Comparison of ENCODE assay signal across 19 cellular contexts in genomic region chr17:27974045-27974436, GRCh38.
DNase-seq lines count a peak whose midpoint lies in the region; ATAC-seq and TF ChIP-seq lines count a peak whose summit lies in the region.
"Had no signal": no experiment of that assay in that cellular context is flagged by ENCODE, and none has a peak within 500 bp of the region (broad histone marks: within the 10 kb centered on the region; RNA-seq: fewer than 3 reads in every experiment).

No MANE protein-coding gene starts in this region.

- DNase-seq in DMS 273 (lab: John Stamatoyannopoulos, UW; ENCODE audit: unreplicated experiment) = peak; percentile 24
- no peak for DNase-seq in DMS 273 treated with DMSO at 0.1 percent for 48 hours (lab: John Stamatoyannopoulos, UW)
- DNase-seq in RWPE2 (ENCODE audit: low spot score) = no peak
- DNase-seq in dorsolateral prefrontal cortex = no peak
- no peak for DNase-seq in esophagus muscularis mucosa (ENCODE audit: extremely low spot score)
- no peak for DNase-seq in NCI-H2107 treated with DMSO at 0.1 percent for 48 hours (lab: John Stamatoyannopoulos, UW; ENCODE audit: unreplicated experiment)
- DNase-seq: Caco-2; CD4-positive, CD25-positive, alpha-beta regulatory T cell; CD8-positive, alpha-beta T cell; DMS53; DMS79 treated with DMSO at 0.1 percent for 48 hours; GF-D8; GM23248; H9 had no signal

- intact Hi-C loops in dorsolateral prefrontal cortex (cut with DNase I) (no loop called here), esophagus muscularis mucosa (cut with DNase I) (no loop called here)

- no peaks in the 10 kb centered on the region for H3K9me3 ChIP-seq in RWPE2 (ENCODE audit: severe bottlenecking)
- H3K9me3 ChIP-seq in esophagus muscularis mucosa = peaks cover 0 to 5% (median 0%) of the 10 kb centered on the region in 4 donors
- H3K9me3 ChIP-seq: BLaER1, Caco-2 had no signal

- H3K4me1 ChIP-seq in RWPE2 (ENCODE audit: insufficient read depth, poor library complexity, severe bottlenecking) (peaks cover 13% of the 10 kb centered on the region), esophagus muscularis mucosa (no peaks in the 10 kb centered on the region)

- H3K36me3 ChIP-seq in RWPE2 (ENCODE audit: low read depth) (no peaks in the 10 kb centered on the region), esophagus muscularis mucosa (no peaks in the 10 kb centered on the region)
- H3K36me3 ChIP-seq: BLaER1 had no signal

- no peaks in the 10 kb centered on the region for H3K27me3 ChIP-seq in RWPE2 (ENCODE audit: insufficient read depth, poor library complexity, severe bottlenecking)
- no peaks in the 10 kb centered on the region for H3K27me3 ChIP-seq in dorsolateral prefrontal cortex
- H3K27me3 ChIP-seq in esophagus muscularis mucosa = no peaks in the 10 kb centered on the region
- H3K27me3 ChIP-seq: BLaER1 had no signal

- whole genome bisulfite sequencing in esophagus muscularis mucosa = 91% methylated on average over 3 of the region's 3 CpGs

- ATAC-seq in RWPE2 (ENCODE audit: low read depth) (no peak), HG03521 (IDR thresholded peaks at IDR 0.05; ENCODE audit: unreplicated experiment) (no peak)
- ATAC-seq: CD8-positive, alpha-beta T cell; HCT116 had no signal

- H3K27ac ChIP-seq in RWPE2 (ENCODE audit: poor library complexity, severe bottlenecking) = peak overlapping the region; percentile 50
- peak overlapping the region in 44 of 59 donors; percentile 1 to 88 (median 76) for H3K27ac ChIP-seq in dorsolateral prefrontal cortex
- no peak overlapping the region for H3K27ac ChIP-seq in esophagus muscularis mucosa (replicated peaks in 1 of 4)
- H3K27ac ChIP-seq: 22Rv1, BLaER1, C4-2B, GM23248 had no signal

- TF ChIP-seq CTCF in RWPE2 (IDR thresholded peaks at IDR 0.05; ENCODE audit: poor library complexity, severe bottlenecking) (no peak), dorsolateral prefrontal cortex (IDR thresholded peaks at IDR 0.05 in 54 of 56, conservative IDR thresholded peaks at IDR 0.05 in 2 of 56; ENCODE audit: low read depth in 1 of 56, partially characterized antibody in 56 of 56) (no peak), esophagus muscularis mucosa (IDR thresholded peaks at IDR 0.05) (no peak)

- TF ChIP-seq POLR2A in esophagus muscularis mucosa (IDR thresholded peaks at IDR 0.05; ENCODE audit: low read depth) = no peak

- no peak overlapping the region for H3K4me3 ChIP-seq in RWPE2 (ENCODE audit: severe bottlenecking)
- no peak overlapping the region for H3K4me3 ChIP-seq in dorsolateral prefrontal cortex
- no peak overlapping the region for H3K4me3 ChIP-seq in esophagus muscularis mucosa
- H3K4me3 ChIP-seq: BLaER1, GM23248 had no signal

- TF ChIP-seq EP300 in esophagus muscularis mucosa (IDR thresholded peaks at IDR 0.05) = no peak

Comparison
In these comparisons a context has a peak if more than half of its experiments do, and no peak if none do; other contexts are left out.
1. H3K27ac ChIP-seq: peak in RWPE2 (single experiment) and dorsolateral prefrontal cortex (44 of 59); none in esophagus muscularis mucosa (0 of 4).